Comparison of ENCODE assay signal across 3 cellular contexts in the genomic region with DNA sequence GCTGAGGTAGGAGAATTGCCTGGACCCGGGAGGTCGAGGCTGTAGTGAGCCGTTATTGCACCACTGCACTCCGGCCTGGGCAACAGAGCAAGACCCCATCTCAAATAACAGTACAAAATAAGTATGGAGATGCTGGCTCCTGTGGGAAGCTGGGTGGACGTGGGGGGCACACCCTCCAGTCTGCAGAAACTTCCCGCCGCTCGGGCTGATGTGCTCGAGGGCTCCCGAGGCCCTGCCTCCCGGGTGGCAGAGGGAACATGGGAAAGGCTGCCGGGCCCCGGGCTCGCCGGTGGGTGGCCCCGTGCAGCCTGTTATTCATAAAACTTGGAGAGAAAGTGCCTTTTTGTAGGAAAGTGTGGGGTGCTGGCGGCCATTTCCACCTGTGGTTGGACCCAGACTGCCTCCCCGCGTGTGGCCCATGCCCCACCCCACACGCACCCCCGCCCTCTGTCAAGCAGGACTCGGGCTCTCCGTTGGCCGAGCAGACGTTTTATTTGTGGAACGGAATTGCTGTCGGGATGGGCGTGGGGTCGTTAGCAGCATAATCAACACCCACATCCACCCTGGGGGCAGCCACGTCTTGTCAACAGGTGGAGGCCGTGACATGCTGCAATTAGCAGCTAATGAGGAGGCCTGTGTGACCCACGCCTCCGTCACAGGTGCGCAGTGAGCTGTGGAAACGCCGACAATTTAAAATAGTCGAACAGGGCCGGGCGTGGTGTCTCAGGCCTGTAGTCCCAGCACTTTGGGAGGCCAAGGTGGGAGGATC.
TF ChIP-seq lines count a peak whose summit lies in the region.

No MANE protein-coding gene starts in this region.

TF ChIP-seq in HEK293, 187 proteins besides CTCF, POLR2A, EP300 and RAD21:
- TF ChIP-seq ZNF121 (tag by site-specific recombination; IDR thresholded peaks at IDR 0.05) (peak; percentile 76; the same call in 1 of the 2 replicates), SALL2 (tag by site-specific recombination; IDR thresholded peaks at IDR 0.05; ENCODE audit: borderline replicate concordance) (no peak), SCRT2 (tag by site-specific recombination; IDR thresholded peaks at IDR 0.05) (peak; percentile 71; the same call in 1 of the 2 replicates)

TF ChIP-seq in IMR-90, 13 proteins besides CTCF, POLR2A, EP300 and RAD21:
- TF ChIP-seq, protein P1, sequence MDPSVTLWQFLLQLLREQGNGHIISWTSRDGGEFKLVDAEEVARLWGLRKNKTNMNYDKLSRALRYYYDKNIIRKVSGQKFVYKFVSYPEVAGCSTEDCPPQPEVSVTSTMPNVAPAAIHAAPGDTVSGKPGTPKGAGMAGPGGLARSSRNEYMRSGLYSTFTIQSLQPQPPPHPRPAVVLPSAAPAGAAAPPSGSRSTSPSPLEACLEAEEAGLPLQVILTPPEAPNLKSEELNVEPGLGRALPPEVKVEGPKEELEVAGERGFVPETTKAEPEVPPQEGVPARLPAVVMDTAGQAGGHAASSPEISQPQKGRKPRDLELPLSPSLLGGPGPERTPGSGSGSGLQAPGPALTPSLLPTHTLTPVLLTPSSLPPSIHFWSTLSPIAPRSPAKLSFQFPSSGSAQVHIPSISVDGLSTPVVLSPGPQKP (IDR thresholded peaks at IDR 0.05; ENCODE audit: borderline replicate concordance, low read depth, low read length) = no peak
- TF ChIP-seq CEBPB (IDR thresholded peaks at IDR 0.05; ENCODE audit: low read depth, low read length) = no peak
- TF ChIP-seq CHD1 (IDR thresholded peaks at IDR 0.05; ENCODE audit: low read depth, low read length) = no peak
- TF ChIP-seq RCOR1 (IDR thresholded peaks at IDR 0.05; ENCODE audit: insufficient replicate concordance, low read length) = no peak
- no peak for TF ChIP-seq MXI1 (IDR thresholded peaks at IDR 0.05; ENCODE audit: borderline replicate concordance, low read depth, low read length)
- TF ChIP-seq MAZ (IDR thresholded peaks at IDR 0.05; ENCODE audit: borderline replicate concordance, low read depth, low read length) = no peak
- no peak for TF ChIP-seq SMC3 (IDR thresholded peaks at IDR 0.05; ENCODE audit: low read depth, low read length)
- no peak for TF ChIP-seq RFX5 (IDR thresholded peaks at IDR 0.05; ENCODE audit: low read depth, low read length)
- no peak for TF ChIP-seq FOS (IDR thresholded peaks at IDR 0.05; ENCODE audit: low read depth, low read length)

TF ChIP-seq in K562, 482 proteins besides CTCF, POLR2A, EP300 and RAD21:
- TF ChIP-seq ZNF121 (CRISPR knock-in tag; conservative IDR thresholded peaks at IDR 0.05) (peak; percentile 47; the same call in 1 of the 2 replicates), KLF16 (IDR thresholded peaks at IDR 0.05) (no peak), POLR2AphosphoS5 (IDR thresholded peaks at IDR 0.05; ENCODE audit: control insufficient read depth, insufficient read depth, low read depth, low read length) (no peak), MAZ (CRISPR knock-in tag; conservative IDR thresholded peaks at IDR 0.05 in 1 of 2, IDR thresholded peaks at IDR 0.05 in 1 of 2) (no peak), JUND (IDR thresholded peaks at IDR 0.05; ENCODE audit: borderline replicate concordance, low read depth, low read length) (no peak), JUND (tag; IDR thresholded peaks at IDR 0.05; ENCODE audit: borderline replicate concordance, low read depth, low read length) (no peak), ETV5 (CRISPR knock-in tag; IDR thresholded peaks at IDR 0.05; ENCODE audit: low read depth) (no peak), KLF10 (CRISPR knock-in tag; IDR thresholded peaks at IDR 0.05) (no peak)
- TF ChIP-seq, protein P2, sequence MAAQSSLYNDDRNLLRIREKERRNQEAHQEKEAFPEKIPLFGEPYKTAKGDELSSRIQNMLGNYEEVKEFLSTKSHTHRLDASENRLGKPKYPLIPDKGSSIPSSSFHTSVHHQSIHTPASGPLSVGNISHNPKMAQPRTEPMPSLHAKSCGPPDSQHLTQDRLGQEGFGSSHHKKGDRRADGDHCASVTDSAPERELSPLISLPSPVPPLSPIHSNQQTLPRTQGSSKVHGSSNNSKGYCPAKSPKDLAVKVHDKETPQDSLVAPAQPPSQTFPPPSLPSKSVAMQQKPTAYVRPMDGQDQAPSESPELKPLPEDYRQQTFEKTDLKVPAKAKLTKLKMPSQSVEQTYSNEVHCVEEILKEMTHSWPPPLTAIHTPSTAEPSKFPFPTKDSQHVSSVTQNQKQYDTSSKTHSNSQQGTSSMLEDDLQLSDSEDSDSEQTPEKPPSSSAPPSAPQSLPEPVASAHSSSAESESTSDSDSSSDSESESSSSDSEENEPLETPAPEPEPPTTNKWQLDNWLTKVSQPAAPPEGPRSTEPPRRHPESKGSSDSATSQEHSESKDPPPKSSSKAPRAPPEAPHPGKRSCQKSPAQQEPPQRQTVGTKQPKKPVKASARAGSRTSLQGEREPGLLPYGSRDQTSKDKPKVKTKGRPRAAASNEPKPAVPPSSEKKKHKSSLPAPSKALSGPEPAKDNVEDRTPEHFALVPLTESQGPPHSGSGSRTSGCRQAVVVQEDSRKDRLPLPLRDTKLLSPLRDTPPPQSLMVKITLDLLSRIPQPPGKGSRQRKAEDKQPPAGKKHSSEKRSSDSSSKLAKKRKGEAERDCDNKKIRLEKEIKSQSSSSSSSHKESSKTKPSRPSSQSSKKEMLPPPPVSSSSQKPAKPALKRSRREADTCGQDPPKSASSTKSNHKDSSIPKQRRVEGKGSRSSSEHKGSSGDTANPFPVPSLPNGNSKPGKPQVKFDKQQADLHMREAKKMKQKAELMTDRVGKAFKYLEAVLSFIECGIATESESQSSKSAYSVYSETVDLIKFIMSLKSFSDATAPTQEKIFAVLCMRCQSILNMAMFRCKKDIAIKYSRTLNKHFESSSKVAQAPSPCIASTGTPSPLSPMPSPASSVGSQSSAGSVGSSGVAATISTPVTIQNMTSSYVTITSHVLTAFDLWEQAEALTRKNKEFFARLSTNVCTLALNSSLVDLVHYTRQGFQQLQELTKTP (IDR thresholded peaks at IDR 0.05; ENCODE audit: low read depth in 1 of 2, partially characterized antibody in 2 of 2) = no peak
